ENCODE assay signal across 1 cellular context in the genomic region with DNA sequence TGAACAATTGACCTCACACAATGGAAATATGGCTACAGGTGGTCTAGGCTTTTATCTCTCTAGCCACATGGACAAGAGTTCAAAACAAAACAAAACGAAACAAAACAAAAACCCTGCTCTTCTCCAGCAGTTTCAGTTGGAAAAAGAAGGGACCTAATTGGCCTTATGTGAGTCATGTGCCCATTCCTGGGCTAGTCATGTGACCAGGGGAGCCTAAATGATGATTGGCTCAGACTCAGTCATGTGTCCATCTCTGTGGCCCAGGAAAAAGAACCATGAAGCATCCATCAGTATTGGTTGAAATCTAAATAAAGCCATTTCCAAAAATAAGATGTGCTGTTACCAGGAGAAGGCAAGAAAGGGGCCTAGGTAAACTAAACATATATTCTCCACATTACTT.
TF ChIP-seq lines count a peak whose summit lies in the region.

No MANE protein-coding gene starts in this region.

TF ChIP-seq in SK-N-SH treated with all-trans-retinoic acid at 6 μM for 48 hours, 23 proteins besides CTCF, POLR2A, EP300 and RAD21 (continued from another document):
- TF ChIP-seq, protein P1, sequence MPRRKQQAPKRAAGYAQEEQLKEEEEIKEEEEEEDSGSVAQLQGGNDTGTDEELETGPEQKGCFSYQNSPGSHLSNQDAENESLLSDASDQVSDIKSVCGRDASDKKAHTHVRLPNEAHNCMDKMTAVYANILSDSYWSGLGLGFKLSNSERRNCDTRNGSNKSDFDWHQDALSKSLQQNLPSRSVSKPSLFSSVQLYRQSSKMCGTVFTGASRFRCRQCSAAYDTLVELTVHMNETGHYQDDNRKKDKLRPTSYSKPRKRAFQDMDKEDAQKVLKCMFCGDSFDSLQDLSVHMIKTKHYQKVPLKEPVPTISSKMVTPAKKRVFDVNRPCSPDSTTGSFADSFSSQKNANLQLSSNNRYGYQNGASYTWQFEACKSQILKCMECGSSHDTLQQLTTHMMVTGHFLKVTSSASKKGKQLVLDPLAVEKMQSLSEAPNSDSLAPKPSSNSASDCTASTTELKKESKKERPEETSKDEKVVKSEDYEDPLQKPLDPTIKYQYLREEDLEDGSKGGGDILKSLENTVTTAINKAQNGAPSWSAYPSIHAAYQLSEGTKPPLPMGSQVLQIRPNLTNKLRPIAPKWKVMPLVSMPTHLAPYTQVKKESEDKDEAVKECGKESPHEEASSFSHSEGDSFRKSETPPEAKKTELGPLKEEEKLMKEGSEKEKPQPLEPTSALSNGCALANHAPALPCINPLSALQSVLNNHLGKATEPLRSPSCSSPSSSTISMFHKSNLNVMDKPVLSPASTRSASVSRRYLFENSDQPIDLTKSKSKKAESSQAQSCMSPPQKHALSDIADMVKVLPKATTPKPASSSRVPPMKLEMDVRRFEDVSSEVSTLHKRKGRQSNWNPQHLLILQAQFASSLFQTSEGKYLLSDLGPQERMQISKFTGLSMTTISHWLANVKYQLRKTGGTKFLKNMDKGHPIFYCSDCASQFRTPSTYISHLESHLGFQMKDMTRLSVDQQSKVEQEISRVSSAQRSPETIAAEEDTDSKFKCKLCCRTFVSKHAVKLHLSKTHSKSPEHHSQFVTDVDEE (CRISPR knock-in tag; IDR thresholded peaks at IDR 0.05), result no peak
- TF ChIP-seq ZNF565 (CRISPR knock-in tag; conservative IDR thresholded peaks at IDR 0.05; ENCODE audit: low read depth) (no peak), SNAI2 (CRISPR knock-in tag; IDR thresholded peaks at IDR 0.05) (no peak), ZFP3 (CRISPR knock-in tag; IDR thresholded peaks at IDR 0.05) (no peak), TCF4 (CRISPR knock-in tag; IDR thresholded peaks at IDR 0.05; ENCODE audit: borderline replicate concordance) (no peak)
- TF ChIP-seq, protein P2, sequence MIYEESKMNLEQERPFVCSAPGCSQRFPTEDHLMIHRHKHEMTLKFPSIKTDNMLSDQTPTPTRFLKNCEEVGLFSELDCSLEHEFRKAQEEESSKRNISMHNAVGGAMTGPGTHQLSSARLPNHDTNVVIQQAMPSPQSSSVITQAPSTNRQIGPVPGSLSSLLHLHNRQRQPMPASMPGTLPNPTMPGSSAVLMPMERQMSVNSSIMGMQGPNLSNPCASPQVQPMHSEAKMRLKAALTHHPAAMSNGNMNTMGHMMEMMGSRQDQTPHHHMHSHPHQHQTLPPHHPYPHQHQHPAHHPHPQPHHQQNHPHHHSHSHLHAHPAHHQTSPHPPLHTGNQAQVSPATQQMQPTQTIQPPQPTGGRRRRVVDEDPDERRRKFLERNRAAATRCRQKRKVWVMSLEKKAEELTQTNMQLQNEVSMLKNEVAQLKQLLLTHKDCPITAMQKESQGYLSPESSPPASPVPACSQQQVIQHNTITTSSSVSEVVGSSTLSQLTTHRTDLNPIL (CRISPR knock-in tag; IDR thresholded peaks at IDR 0.05; ENCODE audit: low read depth), result no peak
- TF ChIP-seq, protein P3, sequence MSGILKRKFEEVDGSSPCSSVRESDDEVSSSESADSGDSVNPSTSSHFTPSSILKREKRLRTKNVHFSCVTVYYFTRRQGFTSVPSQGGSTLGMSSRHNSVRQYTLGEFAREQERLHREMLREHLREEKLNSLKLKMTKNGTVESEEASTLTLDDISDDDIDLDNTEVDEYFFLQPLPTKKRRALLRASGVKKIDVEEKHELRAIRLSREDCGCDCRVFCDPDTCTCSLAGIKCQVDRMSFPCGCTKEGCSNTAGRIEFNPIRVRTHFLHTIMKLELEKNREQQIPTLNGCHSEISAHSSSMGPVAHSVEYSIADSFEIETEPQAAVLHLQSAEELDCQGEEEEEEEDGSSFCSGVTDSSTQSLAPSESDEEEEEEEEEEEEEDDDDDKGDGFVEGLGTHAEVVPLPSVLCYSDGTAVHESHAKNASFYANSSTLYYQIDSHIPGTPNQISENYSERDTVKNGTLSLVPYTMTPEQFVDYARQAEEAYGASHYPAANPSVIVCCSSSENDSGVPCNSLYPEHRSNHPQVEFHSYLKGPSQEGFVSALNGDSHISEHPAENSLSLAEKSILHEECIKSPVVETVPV (CRISPR knock-in tag; IDR thresholded peaks at IDR 0.05), result no peak
